In genomic region chr2:73156539-73157124, GRCh38 we compare ENCODE assay signal across 9 cellular contexts. TPM values are rescaled to one million over a fixed set of nuclear protein-coding genes. Genes with fewer than 3 reads are reported as not detected.
DNase-seq lines count a peak whose midpoint lies in the region; ATAC-seq and TF ChIP-seq lines count a peak whose summit lies in the region.
"Had no signal": no experiment of that assay in that cellular context is flagged by ENCODE, and none has a peak within 500 bp of the region (broad histone marks: within the 10 kb centered on the region; RNA-seq: fewer than 3 reads in every experiment).

No MANE protein-coding gene starts in this region.

- DNase-seq in NOMO-1 (lab: John Stamatoyannopoulos, UW; ENCODE audit: unreplicated experiment in 2 of 2) (peak; percentile 26 to 40), adipocyte (ENCODE audit: low read depth) (peak; percentile 86), right cardiac atrium (peak; percentile 74 to 87 (median 85)), renal cortical epithelial cell (ENCODE audit: low read depth) (peak; percentile 38)

- intact Hi-C loops in right cardiac atrium (cut with DNase I): loop anchor here (2.0 to 5.0 kb wide), 4 partner anchors 69 to 264 kb away; no protein-coding TSS in a partner anchor

- no peak overlapping the region for H3K9ac ChIP-seq in adipocyte (ENCODE audit: low read length)

- TF ChIP-seq CTCF in GM12873 (IDR thresholded peaks at IDR 0.05; ENCODE audit: insufficient read depth, low read depth, low read length, missing control alignments): peak; percentile 50

- no peaks in the 10 kb centered on the region for H3K79me2 ChIP-seq in ACC112 (ENCODE audit: control insufficient read depth, insufficient read depth, low read length, unreplicated experiment)

- ATAC-seq in right cardiac atrium: peak; percentile 82 to 93
- no peak for ATAC-seq in HG03196 (IDR thresholded peaks at IDR 0.05; ENCODE audit: unreplicated experiment)
- no peak for ATAC-seq in HG02610 (IDR thresholded peaks at IDR 0.05; ENCODE audit: unreplicated experiment)

- H3K4me3 ChIP-seq in ACC112 (ENCODE audit: low read depth, low read length) (peak overlapping the region; percentile 51), adipocyte (ENCODE audit: low read length) (peak overlapping the region; percentile 9), right cardiac atrium (ENCODE audit: low read length) (no peak overlapping the region)

- H2AFZ ChIP-seq in ACC112 (ENCODE audit: low read length, unreplicated experiment): peak overlapping the region; percentile 61

- WGBS in right cardiac atrium: 8% methylated on average over 24 of the region's 24 CpGs

- H3K36me3 ChIP-seq in ACC112 (ENCODE audit: insufficient read depth, low read length): no peaks in the 10 kb centered on the region
- no peaks in the 10 kb centered on the region for H3K36me3 ChIP-seq in adipocyte (ENCODE audit: control insufficient read depth, insufficient read depth, low read length, severe bottlenecking)

- H3K27me3 ChIP-seq in ACC112 (ENCODE audit: insufficient read depth, low read length) (no peaks in the 10 kb centered on the region), adipocyte (replicated peaks; ENCODE audit: control insufficient read depth, insufficient read depth, low read length) (peaks cover 15% of the 10 kb centered on the region), right cardiac atrium (ENCODE audit: control insufficient read depth, insufficient read depth) (no peaks in the 10 kb centered on the region)

- H3K27ac ChIP-seq in ACC112 (ENCODE audit: low read depth, low read length) (no peak overlapping the region), right cardiac atrium (ENCODE audit: low read length) (no peak overlapping the region)

- H3K9me3 ChIP-seq in adipocyte (ENCODE audit: control insufficient read depth, low read length) (no peaks in the 10 kb centered on the region), right cardiac atrium (ENCODE audit: control insufficient read depth, low read length) (no peaks in the 10 kb centered on the region)

- H3K4me1 ChIP-seq in ACC112 (ENCODE audit: control insufficient read depth, insufficient read depth, low read length, unreplicated experiment) (peaks cover 3% of the 10 kb centered on the region), adipocyte (ENCODE audit: control insufficient read depth, insufficient read depth, low read length) (peaks cover 4% of the 10 kb centered on the region), right cardiac atrium (ENCODE audit: control insufficient read depth, insufficient read depth, low read length) (no peaks in the 10 kb centered on the region)

RNA-seq across cellular contexts. Expression of gene RAB11FIP5, which starts 43.9 kb away (rescaled TPM):
- 10 to 100 TPM; 23.6 to 27.3 (median 25.9) TPM for total RNA-seq in right cardiac atrium
- polyA plus RNA-seq in right cardiac atrium: 17.2 TPM
- total RNA-seq in renal cortical epithelial cell: 43.4 and 102 TPM in 2 replicates

RNA-seq across cellular contexts. Expression of gene NOTO, which starts 45.7 kb away (rescaled TPM):
- not detected for total RNA-seq in right cardiac atrium
- polyA plus RNA-seq in right cardiac atrium: not detected
- total RNA-seq in renal cortical epithelial cell: not detected in 2 replicates
- total RNA-seq: urinary bladder had no signal

RNA-seq across cellular contexts. Expression of gene SMYD5, which starts 57.4 kb away (rescaled TPM):
- 10 to 100 TPM; 13.3 to 15.3 (median 14.1) TPM for total RNA-seq in right cardiac atrium
- 12.9 TPM for polyA plus RNA-seq in right cardiac atrium
- 21.2 and 25.2 TPM in 2 replicates for total RNA-seq in renal cortical epithelial cell

Comparison
In these comparisons a context has a peak if more than half of its experiments do, and no peak if none do; other contexts are left out.
1. DNase-seq: peak in every context shown above with its lines; median percentile 86 in adipocyte; 85 in right cardiac atrium; 38 in renal cortical epithelial cell; 33 in NOMO-1.
2. ATAC-seq: peak in right cardiac atrium (2 of 2); none in HG03196 (single experiment) and HG02610 (single experiment).